ENCODE assay signal across 1 cellular context in the genomic region with DNA sequence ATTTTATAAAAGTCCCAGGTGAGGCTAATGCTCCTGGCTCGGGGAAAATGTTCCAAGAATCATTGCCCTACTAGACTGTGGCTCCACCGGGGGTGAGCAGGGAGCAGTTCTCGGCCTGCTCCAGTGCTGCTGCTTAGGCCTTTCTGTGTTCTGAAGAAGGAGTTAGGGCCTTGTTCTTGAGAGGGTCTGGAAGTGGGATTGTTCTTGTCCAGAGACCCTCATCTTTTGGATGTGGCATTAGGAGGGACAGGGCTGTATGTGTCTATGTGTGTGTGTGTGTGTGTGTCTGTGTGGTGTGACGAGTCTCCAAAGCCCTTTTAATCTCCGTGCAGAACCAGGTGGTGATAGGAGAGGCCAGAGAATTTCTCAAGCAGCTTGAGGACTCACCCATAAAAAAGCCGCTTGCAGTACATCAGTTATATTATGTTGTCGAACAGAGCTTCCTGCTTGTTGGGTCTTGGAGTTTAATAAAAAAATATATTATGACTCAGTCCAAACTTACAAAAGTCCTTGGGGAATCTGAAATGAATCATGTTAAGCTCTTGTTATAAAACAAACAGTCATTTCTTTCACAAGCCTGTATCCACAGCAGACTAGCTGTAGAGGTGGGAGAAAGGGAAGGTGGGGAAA.
TF ChIP-seq lines count a peak whose summit lies in the region.

No MANE protein-coding gene starts in this region.

TF ChIP-seq in SK-N-SH treated with all-trans-retinoic acid at 6 μM for 48 hours, 23 proteins besides CTCF, POLR2A, EP300 and RAD21 (continued from another document):
- TF ChIP-seq, protein P1, sequence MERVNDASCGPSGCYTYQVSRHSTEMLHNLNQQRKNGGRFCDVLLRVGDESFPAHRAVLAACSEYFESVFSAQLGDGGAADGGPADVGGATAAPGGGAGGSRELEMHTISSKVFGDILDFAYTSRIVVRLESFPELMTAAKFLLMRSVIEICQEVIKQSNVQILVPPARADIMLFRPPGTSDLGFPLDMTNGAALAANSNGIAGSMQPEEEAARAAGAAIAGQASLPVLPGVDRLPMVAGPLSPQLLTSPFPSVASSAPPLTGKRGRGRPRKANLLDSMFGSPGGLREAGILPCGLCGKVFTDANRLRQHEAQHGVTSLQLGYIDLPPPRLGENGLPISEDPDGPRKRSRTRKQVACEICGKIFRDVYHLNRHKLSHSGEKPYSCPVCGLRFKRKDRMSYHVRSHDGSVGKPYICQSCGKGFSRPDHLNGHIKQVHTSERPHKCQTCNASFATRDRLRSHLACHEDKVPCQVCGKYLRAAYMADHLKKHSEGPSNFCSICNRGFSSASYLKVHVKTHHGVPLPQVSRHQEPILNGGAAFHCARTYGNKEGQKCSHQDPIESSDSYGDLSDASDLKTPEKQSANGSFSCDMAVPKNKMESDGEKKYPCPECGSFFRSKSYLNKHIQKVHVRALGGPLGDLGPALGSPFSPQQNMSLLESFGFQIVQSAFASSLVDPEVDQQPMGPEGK (CRISPR knock-in tag; IDR thresholded peaks at IDR 0.05; ENCODE audit: borderline replicate concordance): no peak
- no peak for TF ChIP-seq ARNTL (CRISPR knock-in tag; IDR thresholded peaks at IDR 0.05; ENCODE audit: borderline replicate concordance, low read depth)
- no peak for TF ChIP-seq RARB (CRISPR knock-in tag; IDR thresholded peaks at IDR 0.05)
- TF ChIP-seq BACH2 (CRISPR knock-in tag; IDR thresholded peaks at IDR 0.05; ENCODE audit: borderline replicate concordance): no peak
- TF ChIP-seq, protein P2, sequence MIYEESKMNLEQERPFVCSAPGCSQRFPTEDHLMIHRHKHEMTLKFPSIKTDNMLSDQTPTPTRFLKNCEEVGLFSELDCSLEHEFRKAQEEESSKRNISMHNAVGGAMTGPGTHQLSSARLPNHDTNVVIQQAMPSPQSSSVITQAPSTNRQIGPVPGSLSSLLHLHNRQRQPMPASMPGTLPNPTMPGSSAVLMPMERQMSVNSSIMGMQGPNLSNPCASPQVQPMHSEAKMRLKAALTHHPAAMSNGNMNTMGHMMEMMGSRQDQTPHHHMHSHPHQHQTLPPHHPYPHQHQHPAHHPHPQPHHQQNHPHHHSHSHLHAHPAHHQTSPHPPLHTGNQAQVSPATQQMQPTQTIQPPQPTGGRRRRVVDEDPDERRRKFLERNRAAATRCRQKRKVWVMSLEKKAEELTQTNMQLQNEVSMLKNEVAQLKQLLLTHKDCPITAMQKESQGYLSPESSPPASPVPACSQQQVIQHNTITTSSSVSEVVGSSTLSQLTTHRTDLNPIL (CRISPR knock-in tag; IDR thresholded peaks at IDR 0.05; ENCODE audit: low read depth): no peak
- TF ChIP-seq ZFP3 (CRISPR knock-in tag; IDR thresholded peaks at IDR 0.05): no peak
- no peak for TF ChIP-seq ZFP30 (CRISPR knock-in tag; IDR thresholded peaks at IDR 0.05)
